2 cellular contexts compared by ENCODE assay signal in the genomic region with DNA sequence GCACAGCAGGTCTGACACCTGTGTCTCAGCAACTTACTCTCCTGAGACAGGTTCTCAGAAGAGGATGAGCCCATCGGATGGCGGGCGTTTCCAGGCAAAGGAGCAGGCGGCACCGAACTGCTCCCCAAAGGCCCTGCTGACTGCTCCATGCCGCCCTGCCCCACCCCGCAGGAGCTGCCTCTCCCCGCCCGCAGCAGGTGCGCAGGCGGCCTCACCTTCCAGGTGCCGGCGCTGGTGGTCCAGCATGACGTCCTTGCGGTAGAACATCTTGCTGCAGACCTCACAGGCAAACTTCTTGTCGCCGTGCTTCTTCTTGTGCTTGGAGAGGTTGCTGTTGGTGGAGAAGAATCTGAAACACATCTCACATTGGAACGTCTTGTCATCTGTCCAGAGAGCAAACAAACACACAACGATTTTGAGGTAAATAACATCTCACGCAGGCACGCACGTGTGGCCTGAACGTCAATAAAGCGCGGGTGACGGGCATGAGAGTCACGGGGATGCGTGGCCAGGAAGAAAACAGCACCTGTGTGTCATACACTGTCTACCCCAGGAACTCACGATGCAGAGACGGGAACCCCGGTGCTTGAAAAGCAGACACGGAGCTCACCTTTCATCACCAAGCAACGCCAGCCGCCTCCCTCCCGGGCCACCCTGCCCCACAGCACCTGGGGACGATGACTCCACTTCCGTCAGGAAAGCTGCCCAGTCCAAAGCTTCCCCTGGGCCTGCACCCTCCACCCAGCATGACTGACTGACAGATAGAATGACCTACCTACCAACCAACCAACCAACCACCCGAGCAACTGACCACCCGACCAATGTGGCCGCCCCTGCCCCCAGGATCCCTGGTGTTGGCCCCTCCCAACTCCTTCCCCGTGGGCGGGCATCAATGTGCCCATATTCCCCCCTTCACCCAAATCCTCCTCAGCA.
TF ChIP-seq lines count a peak whose summit lies in the region.

No MANE protein-coding gene starts in this region.

TF ChIP-seq in HCT116, 20 proteins besides CTCF, POLR2A, EP300 and RAD21:
- TF ChIP-seq JUND (IDR thresholded peaks at IDR 0.05), result no peak
- no peak for TF ChIP-seq EGR1 (IDR thresholded peaks at IDR 0.05; ENCODE audit: low read depth)
- no peak for TF ChIP-seq YY1 (IDR thresholded peaks at IDR 0.05; ENCODE audit: extremely low read depth, insufficient replicate concordance, low read depth, low read length)
- TF ChIP-seq SP1 (IDR thresholded peaks at IDR 0.05; ENCODE audit: low read depth), result no peak
- TF ChIP-seq ZBTB33 (IDR thresholded peaks at IDR 0.05; ENCODE audit: extremely low read depth, insufficient replicate concordance, low read length), result no peak
- TF ChIP-seq ZFX (IDR thresholded peaks at IDR 0.05), result no peak
- TF ChIP-seq POLR2AphosphoS5 (IDR thresholded peaks at IDR 0.05; ENCODE audit: low read depth, low read length), result no peak
- TF ChIP-seq TCF7L2 (IDR thresholded peaks at IDR 0.05; ENCODE audit: borderline replicate concordance, extremely low read depth, insufficient read depth, insufficient read length), result no peak
- TF ChIP-seq, protein P1, sequence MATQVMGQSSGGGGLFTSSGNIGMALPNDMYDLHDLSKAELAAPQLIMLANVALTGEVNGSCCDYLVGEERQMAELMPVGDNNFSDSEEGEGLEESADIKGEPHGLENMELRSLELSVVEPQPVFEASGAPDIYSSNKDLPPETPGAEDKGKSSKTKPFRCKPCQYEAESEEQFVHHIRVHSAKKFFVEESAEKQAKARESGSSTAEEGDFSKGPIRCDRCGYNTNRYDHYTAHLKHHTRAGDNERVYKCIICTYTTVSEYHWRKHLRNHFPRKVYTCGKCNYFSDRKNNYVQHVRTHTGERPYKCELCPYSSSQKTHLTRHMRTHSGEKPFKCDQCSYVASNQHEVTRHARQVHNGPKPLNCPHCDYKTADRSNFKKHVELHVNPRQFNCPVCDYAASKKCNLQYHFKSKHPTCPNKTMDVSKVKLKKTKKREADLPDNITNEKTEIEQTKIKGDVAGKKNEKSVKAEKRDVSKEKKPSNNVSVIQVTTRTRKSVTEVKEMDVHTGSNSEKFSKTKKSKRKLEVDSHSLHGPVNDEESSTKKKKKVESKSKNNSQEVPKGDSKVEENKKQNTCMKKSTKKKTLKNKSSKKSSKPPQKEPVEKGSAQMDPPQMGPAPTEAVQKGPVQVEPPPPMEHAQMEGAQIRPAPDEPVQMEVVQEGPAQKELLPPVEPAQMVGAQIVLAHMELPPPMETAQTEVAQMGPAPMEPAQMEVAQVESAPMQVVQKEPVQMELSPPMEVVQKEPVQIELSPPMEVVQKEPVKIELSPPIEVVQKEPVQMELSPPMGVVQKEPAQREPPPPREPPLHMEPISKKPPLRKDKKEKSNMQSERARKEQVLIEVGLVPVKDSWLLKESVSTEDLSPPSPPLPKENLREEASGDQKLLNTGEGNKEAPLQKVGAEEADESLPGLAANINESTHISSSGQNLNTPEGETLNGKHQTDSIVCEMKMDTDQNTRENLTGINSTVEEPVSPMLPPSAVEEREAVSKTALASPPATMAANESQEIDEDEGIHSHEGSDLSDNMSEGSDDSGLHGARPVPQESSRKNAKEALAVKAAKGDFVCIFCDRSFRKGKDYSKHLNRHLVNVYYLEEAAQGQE (IDR thresholded peaks at IDR 0.05; ENCODE audit: low read depth), result no peak

TF ChIP-seq in HepG2, 621 proteins besides CTCF, POLR2A, EP300 and RAD21:
- TF ChIP-seq ZFX (CRISPR knock-in tag; IDR thresholded peaks at IDR 0.05; ENCODE audit: low read depth) (no peak), NFE2L2 (IDR thresholded peaks at IDR 0.05; ENCODE audit: low read length) (no peak), ZBED4 (CRISPR knock-in tag; IDR thresholded peaks at IDR 0.05; ENCODE audit: borderline replicate concordance) (no peak), ZNF792 (CRISPR knock-in tag; IDR thresholded peaks at IDR 0.05) (no peak), SOX6 (IDR thresholded peaks at IDR 0.05) (no peak), SOX6 (CRISPR knock-in tag; IDR thresholded peaks at IDR 0.05) (no peak), ZNF709 (CRISPR knock-in tag; IDR thresholded peaks at IDR 0.05) (no peak), ZNF562 (CRISPR knock-in tag; IDR thresholded peaks at IDR 0.05; ENCODE audit: borderline replicate concordance) (no peak), ZNF232 (CRISPR knock-in tag; IDR thresholded peaks at IDR 0.05; ENCODE audit: borderline replicate concordance) (no peak), ZNF850 (CRISPR knock-in tag; conservative IDR thresholded peaks at IDR 0.05) (no peak), HNRNPL (IDR thresholded peaks at IDR 0.05; ENCODE audit: low read depth, low read length) (no peak), ZNF24 (IDR thresholded peaks at IDR 0.05) (no peak)
- TF ChIP-seq, protein P2, sequence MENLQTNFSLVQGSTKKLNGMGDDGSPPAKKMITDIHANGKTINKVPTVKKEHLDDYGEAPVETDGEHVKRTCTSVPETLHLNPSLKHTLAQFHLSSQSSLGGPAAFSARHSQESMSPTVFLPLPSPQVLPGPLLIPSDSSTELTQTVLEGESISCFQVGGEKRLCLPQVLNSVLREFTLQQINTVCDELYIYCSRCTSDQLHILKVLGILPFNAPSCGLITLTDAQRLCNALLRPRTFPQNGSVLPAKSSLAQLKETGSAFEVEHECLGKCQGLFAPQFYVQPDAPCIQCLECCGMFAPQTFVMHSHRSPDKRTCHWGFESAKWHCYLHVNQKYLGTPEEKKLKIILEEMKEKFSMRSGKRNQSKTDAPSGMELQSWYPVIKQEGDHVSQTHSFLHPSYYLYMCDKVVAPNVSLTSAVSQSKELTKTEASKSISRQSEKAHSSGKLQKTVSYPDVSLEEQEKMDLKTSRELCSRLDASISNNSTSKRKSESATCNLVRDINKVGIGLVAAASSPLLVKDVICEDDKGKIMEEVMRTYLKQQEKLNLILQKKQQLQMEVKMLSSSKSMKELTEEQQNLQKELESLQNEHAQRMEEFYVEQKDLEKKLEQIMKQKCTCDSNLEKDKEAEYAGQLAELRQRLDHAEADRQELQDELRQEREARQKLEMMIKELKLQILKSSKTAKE (CRISPR knock-in tag; IDR thresholded peaks at IDR 0.05; ENCODE audit: borderline replicate concordance), result no peak
TF ChIP-seq in HepG2: peak in this region for 0.
